Comparison of ENCODE assay signal across 23 cellular contexts in genomic region chr4:85452073-85452764, GRCh38. TPM values are rescaled to one million over a fixed set of nuclear protein-coding genes. Genes with fewer than 3 reads are reported as not detected.
"Had no signal": no experiment of that assay in that cellular context is flagged by ENCODE, and none has a peak within 500 bp of the region (broad histone marks: within the 10 kb centered on the region; RNA-seq: fewer than 3 reads in every experiment).

No MANE protein-coding gene starts in this region.

- H3K4me3 Mint-ChIP-seq: central memory CD8-positive, alpha-beta T cell; endodermal cell; naive thymus-derived CD4-positive, alpha-beta T cell; stimulated activated naive B cell treated with anti-CD40 and anti-IgM and Interleukin-4, amounts not matched to agents 10 μg/mL and 1 μg/mL and 100 μg/mL, for 72 hours had no signal

- ATAC-seq: activated CD4-positive, CD25-positive, alpha-beta regulatory T cell treated with anti-CD3 and anti-CD28 coated beads, Interleukin-2, amount 50 U/mL, for 24 hours; gastrocnemius medialis; heart left ventricle; left lung; naive thymus-derived CD4-positive, alpha-beta T cell; pancreas; sciatic nerve had no signal

- H3K4me3 ChIP-seq: ascending aorta, colonic mucosa, gastrocnemius medialis, heart left ventricle, left lung, pancreas had no signal

- H3K36me3 Mint-ChIP-seq: naive thymus-derived CD4-positive, alpha-beta T cell had no signal

- H3K36me3 ChIP-seq: ascending aorta, colonic mucosa, gastrocnemius medialis, heart left ventricle, left lung, neutrophil, pancreas had no signal

- H3K4me1 Mint-ChIP-seq: central memory CD8-positive, alpha-beta T cell; naive thymus-derived CD4-positive, alpha-beta T cell had no signal

- H3K27me3 ChIP-seq: ascending aorta, colonic mucosa, gastrocnemius medialis, heart left ventricle, left lung, neutrophil, pancreas had no signal

- H3K9me3 ChIP-seq: ascending aorta, colonic mucosa, gastrocnemius medialis, left lung, neutrophil, pancreas had no signal

- H3K27me3 Mint-ChIP-seq: central memory CD8-positive, alpha-beta T cell; naive thymus-derived CD4-positive, alpha-beta T cell; stimulated activated naive B cell treated with anti-CD40 and anti-IgM and Interleukin-4, amounts not matched to agents 10 μg/mL and 1 μg/mL and 100 μg/mL, for 72 hours had no signal

- DNase-seq: activated CD4-positive, alpha-beta T cell treated with anti-CD3 and anti-CD28 coated beads, Interleukin-2, amount 50 U/mL, for 1 hour; activated CD8-positive, alpha-beta memory T cell treated with anti-CD3 and anti-CD28 coated beads for 24 hours; activated CD8-positive, alpha-beta memory T cell treated with anti-CD3 and anti-CD28 coated beads, Interleukin-2, amount 50 U/mL, for 48 hours; activated effector memory CD4-positive, alpha-beta T cell treated with anti-CD3 and anti-CD28 coated beads, Interleukin-2, amount 50 U/mL, for 16 hours; activated naive CD4-positive, alpha-beta T cell treated with anti-CD3 and anti-CD28 coated beads, Interleukin-2, amount 50 U/mL, for 16 hours; activated T-cell treated with anti-CD3 and anti-CD28 coated beads, Interleukin-2, amount 50 U/mL, for 48 hours; colonic mucosa; endodermal cell; gastrocnemius medialis; heart left ventricle; kidney; left lung; mammary epithelial cell; naive thymus-derived CD4-positive, alpha-beta T cell; pancreas; stimulated activated CD4-positive, alpha-beta T cell treated with anti-CD3 and anti-CD28 coated beads, Interleukin-4, amount 100 ng/mL, for 4 hours; stimulated activated naive B cell treated with anti-CD40 and anti-IgM and Interleukin-4, amounts not matched to agents 10 μg/mL and 1 μg/mL and 100 μg/mL, for 72 hours; T1000 had no signal

- H3K4me1 ChIP-seq: ascending aorta, colonic mucosa, left lung had no signal

- H3K27ac Mint-ChIP-seq: endodermal cell; naive thymus-derived CD4-positive, alpha-beta T cell; stimulated activated naive B cell treated with anti-CD40 and anti-IgM and Interleukin-4, amounts not matched to agents 10 μg/mL and 1 μg/mL and 100 μg/mL, for 72 hours had no signal

- H3K27ac ChIP-seq: ascending aorta, colonic mucosa, gastrocnemius medialis, heart left ventricle, left lung, neutrophil, pancreas had no signal

RNA-seq across cellular contexts. Expression of gene ARHGAP24, which starts 22.7 kb away (rescaled TPM):
- polyA plus RNA-seq: naive thymus-derived CD4-positive, alpha-beta T cell had no signal
